ENCODE assay signal across 9 cellular contexts in the genomic region with DNA sequence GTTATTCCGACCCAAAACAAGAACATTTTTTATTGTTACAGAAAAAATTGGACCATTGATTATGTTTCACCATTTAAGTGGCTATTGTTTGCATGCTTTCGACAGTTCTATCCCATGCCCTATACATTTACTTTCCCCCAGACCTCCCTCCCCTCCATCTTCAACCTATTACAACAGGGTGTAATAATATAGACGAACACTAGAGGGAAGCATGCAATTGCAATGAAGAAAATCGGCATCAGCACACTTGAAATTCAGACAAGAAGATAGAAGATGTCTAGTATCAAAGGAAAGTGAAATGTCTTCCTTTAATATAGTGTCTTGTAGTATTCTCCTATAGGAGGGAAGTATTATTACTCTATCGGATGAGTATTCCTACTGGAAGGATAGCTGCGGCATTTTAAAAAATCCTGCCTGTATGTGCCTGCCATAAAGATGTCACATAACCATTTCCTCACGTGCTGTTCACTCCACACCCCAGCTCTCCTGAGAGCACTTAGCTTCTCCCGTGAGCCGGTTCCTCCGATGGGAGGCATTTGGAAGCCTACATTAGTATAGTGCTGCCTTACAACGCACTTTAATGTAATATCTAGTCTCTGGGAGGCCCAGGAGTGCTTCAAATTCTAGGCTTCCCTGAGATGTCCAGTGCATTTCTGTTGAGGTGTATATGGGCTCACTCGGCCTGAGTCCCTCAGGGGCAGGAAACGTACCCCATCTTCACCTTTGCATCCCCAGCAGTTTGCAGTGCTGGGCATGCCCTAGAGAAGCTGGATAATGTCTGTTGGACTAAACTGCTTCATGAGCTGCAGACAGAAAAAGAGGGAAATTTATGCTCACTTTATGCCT. TPM values are rescaled to one million over a fixed set of nuclear protein-coding genes. Genes with fewer than 3 reads are reported as not detected.
DNase-seq lines count a peak whose midpoint lies in the region; ATAC-seq, FAIRE-seq and TF ChIP-seq lines count a peak whose summit lies in the region.
"Had no signal": no experiment of that assay in that cellular context is flagged by ENCODE, and none has a peak within 500 bp of the region (broad histone marks: within the 10 kb centered on the region; RNA-seq: fewer than 3 reads in every experiment).

No MANE protein-coding gene starts in this region.

- peak; percentile 65 to 75 for DNase-seq in A549 (ENCODE audit: low read depth in 1 of 2, low spot score in 1 of 2)
- DNase-seq in NCI-H2029 (lab: John Stamatoyannopoulos, UW) = peak; percentile 66
- DNase-seq in SW480 (ENCODE audit: low spot score) = peak; percentile 75
- peak; percentile 61 for DNase-seq in fibroblast of the conjunctiva (ENCODE audit: low read depth)
- DNase-seq in stimulated activated CD4-positive, alpha-beta T cell treated with anti-CD3 and anti-CD28 coated beads, Interleukin-2, amount 100 ng/mL, for 48 hours = no peak

- peak; percentile 71 to 86; a peak in 5 of 6 replicates for ATAC-seq in A549
- peak; percentile 85 for ATAC-seq in HG02885 (IDR thresholded peaks at IDR 0.05; ENCODE audit: poor library complexity, unreplicated experiment)

- H3K27ac ChIP-seq in A549 (no peak overlapping the region), neutrophil (no peak overlapping the region)

- no peaks in the 10 kb centered on the region for H3K36me3 ChIP-seq in neutrophil

- 20% methylated on average over 13 of the region's 13 CpGs for WGBS in A549 (ENCODE audit: missing lambda C conversion rate)

- TF ChIP-seq RAD21 in A549 (conservative IDR thresholded peaks at IDR 0.05 in 1 of 2, IDR thresholded peaks at IDR 0.05 in 1 of 2) = peak; percentile 84 to 89

- no peaks in the 10 kb centered on the region; the same call in 2 of the 3 replicates for H3K4me1 ChIP-seq in A549
- H3K4me1 ChIP-seq in neutrophil (ENCODE audit: control insufficient read depth in 1 of 2, insufficient read depth in 1 of 2, low read depth in 1 of 2, low read length in 1 of 2) = no peaks in the 10 kb centered on the region

- POLR2A ChIA-PET in A549 (lab: Yijun Ruan, JAX) = no interaction called here

- H3K27me3 ChIP-seq in neutrophil = no peaks in the 10 kb centered on the region

- no peak for TF ChIP-seq POLR2A in A549 (IDR thresholded peaks at IDR 0.05; ENCODE audit: low read length)

- H3K9me3 ChIP-seq in A549 = peaks cover 4% of the 10 kb centered on the region; the same call in 2 of the 3 replicates
- no peaks in the 10 kb centered on the region for H3K9me3 ChIP-seq in neutrophil

- peak; percentile 95 for FAIRE-seq in A549 (lab: Jason Lieb, UNC)

- H3K4me3 ChIP-seq in A549 (no peak overlapping the region), neutrophil (ENCODE audit: low read depth in 1 of 2, low read length in 1 of 2) (no peak overlapping the region)

- TF ChIP-seq CTCF in A549 (IDR thresholded peaks at IDR 0.05) = peak; percentile 85
- peak; percentile 52; the same call in 1 of the 2 replicates for TF ChIP-seq CTCF in GM12874 (IDR thresholded peaks at IDR 0.05; ENCODE audit: insufficient read depth, low read depth, low read length)
- peak; percentile 79 for TF ChIP-seq CTCF in neutrophil (IDR thresholded peaks at IDR 0.05)

- no peak for TF ChIP-seq EP300 in A549 (IDR thresholded peaks at IDR 0.05)

- H3K4me2 ChIP-seq in A549 = no peak overlapping the region

- CTCF ChIA-PET in A549 (lab: Yijun Ruan, JAX) = interaction anchor here (0.6 to 3.0 kb wide), 47 partner anchors 9 to 547 kb away, joined by 3 to 24 read pairs (median 4); partner anchors contain the start of genes ERICH6 and SIAH2

TF ChIP-seq in A549, 52 proteins besides CTCF, POLR2A, EP300 and RAD21:
- no peak for TF ChIP-seq CEBPB (IDR thresholded peaks at IDR 0.05)
- TF ChIP-seq SMC3 (IDR thresholded peaks at IDR 0.05) = peak; percentile 75
TF ChIP-seq in A549: peak in this region for 1.

RNA-seq across cellular contexts. Expression of gene ERICH6, which starts 17.8 kb away (rescaled TPM):
- polyA plus RNA-seq in A549 (2011; rRNA removed) (0.06 and 0.07 TPM in 2 replicates), A549 (2017; fragmentation: RNase III; extraction: RNeasy Plus Mini Kit Qiagen cat#74134 plus additional on column Dnase treatment) (0.12 to 0.18 TPM in 2 of 3 replicates, not detected in the other)
- 0.05 TPM in 2 replicates for polyA plus RNA-seq in A549 (2012; cell fraction: cytosol; rRNA removed)
- 0.04 and 0.11 TPM in 2 replicates for polyA plus RNA-seq in A549 (2012; cell fraction: nucleus; rRNA removed)
- polyA minus RNA-seq in A549 (2011; rRNA and poly(A)+ RNA removed) = 0.19 TPM in 1 of 2 replicates, not detected in the other
- polyA plus RNA-seq: esophagus had no signal

RNA-seq across cellular contexts. Expression of gene SIAH2, which starts 41.5 kb away (rescaled TPM):
- polyA plus RNA-seq in A549 (2011; rRNA removed) = 24.8 and 28.6 TPM in 2 replicates
- 44.4 and 54.3 TPM in 2 replicates for polyA plus RNA-seq in A549 (2012; cell fraction: cytosol; rRNA removed)
- polyA plus RNA-seq in A549 (2012; cell fraction: nucleus; rRNA removed) = 20.5 and 52.2 TPM in 2 replicates
- 10.7 to 11.4 TPM (median 11.2 TPM) in 3 replicates for polyA plus RNA-seq in A549 (2017; fragmentation: RNase III; extraction: RNeasy Plus Mini Kit Qiagen cat#74134 plus additional on column Dnase treatment)
- 48.4 and 56.9 TPM in 2 replicates for polyA minus RNA-seq in A549 (2011; rRNA and poly(A)+ RNA removed)

Comparison
In these comparisons a context has a peak if more than half of its experiments do, and no peak if none do; other contexts are left out.
1. DNase-seq: peak in A549 (2 of 2), NCI-H2029 (single experiment), SW480 (single experiment) and fibroblast of the conjunctiva (single experiment); none in stimulated activated CD4-positive, alpha-beta T cell treated with anti-CD3 and anti-CD28 coated beads, Interleukin-2, amount 100 ng/mL, for 48 hours (0 of 2).
2. Peak in every context shown above with its lines, with median percentiles within 50 percentile points of each other: CTCF ChIP-seq.